In genomic region chr10:133307776-133308430, GRCh38 we compare ENCODE assay signal across 8 cellular contexts. TPM values are rescaled to one million over a fixed set of nuclear protein-coding genes. Genes with fewer than 3 reads are reported as not detected.
DNase-seq lines count a peak whose midpoint lies in the region; ATAC-seq, FAIRE-seq and TF ChIP-seq lines count a peak whose summit lies in the region.

No MANE protein-coding gene starts in this region.

- ATAC-seq in GM18498 (IDR thresholded peaks at IDR 0.05; ENCODE audit: unreplicated experiment) (peak; percentile 34), HG03060 (IDR thresholded peaks at IDR 0.05; ENCODE audit: low read depth, unreplicated experiment) (peak; percentile 31)
- ATAC-seq in stimulated activated effector memory CD8-positive, alpha-beta T cell treated with anti-CD3 and anti-CD28 coated beads, Interleukin-12 subunit alpha, Interleukin-12 subunit beta, amount 100 ng/mL, for 72 hours = peak; percentile 66

- no peaks in the 10 kb centered on the region for H4K20me1 ChIP-seq in endothelial cell of umbilical vein (replicated peaks; ENCODE audit: control insufficient read depth, extremely low read depth, insufficient read depth, low read length)

- peak overlapping the region; percentile 85 for H2AFZ ChIP-seq in endothelial cell of umbilical vein (ENCODE audit: low read depth, low read length)

- peak overlapping the region; percentile 100 for H3K4me3 ChIP-seq in A673 (ENCODE audit: low read depth, low read length, poor library complexity, severe bottlenecking)
- peak overlapping the region; percentile 55 to 78 (median 75) for H3K4me3 ChIP-seq in endothelial cell of umbilical vein (replicated peaks in 1 of 3; ENCODE audit: insufficient read depth in 1 of 3, low read depth in 1 of 3, low read length in 3 of 3)
- peak overlapping the region; percentile 93 to 95 for H3K4me3 ChIP-seq in muscle layer of colon (ENCODE audit: low read depth in 1 of 2, low read length in 2 of 2)

- DNase-seq in A673 (ENCODE audit: low spot score) = peak; percentile 66
- DNase-seq in NCI-H526 (lab: John Stamatoyannopoulos, UW) = peak; percentile 67 to 84
- peak; percentile 92 for DNase-seq in activated CD8-positive, alpha-beta memory T cell treated with anti-CD3 and anti-CD28 coated beads for 24 hours
- peak; percentile 77 for DNase-seq in endothelial cell of umbilical vein (ENCODE audit: low read depth, low spot score)
- peak; percentile 68 to 87 for DNase-seq in stimulated activated effector memory CD8-positive, alpha-beta T cell treated with anti-CD3 and anti-CD28 coated beads, Interleukin-12 subunit alpha, Interleukin-12 subunit beta, amount 100 ng/mL, for 72 hours (ENCODE audit: low spot score in 2 of 2)

- H3K4me1 Mint-ChIP-seq in stimulated activated effector memory CD8-positive, alpha-beta T cell treated with anti-CD3 and anti-CD28 coated beads, Interleukin-12 subunit alpha, Interleukin-12 subunit beta, amount 100 ng/mL, for 72 hours = peaks cover 31% of the 10 kb centered on the region

- H3K36me3 Mint-ChIP-seq in stimulated activated effector memory CD8-positive, alpha-beta T cell treated with anti-CD3 and anti-CD28 coated beads, Interleukin-12 subunit alpha, Interleukin-12 subunit beta, amount 100 ng/mL, for 72 hours = peaks cover 43% of the 10 kb centered on the region

- no peaks in the 10 kb centered on the region for H3K9me3 ChIP-seq in A673 (ENCODE audit: low read depth, low read length, poor library complexity, severe bottlenecking)
- H3K9me3 ChIP-seq in endothelial cell of umbilical vein (replicated peaks; ENCODE audit: control insufficient read depth, insufficient read depth, low read length) = no peaks in the 10 kb centered on the region
- no peaks in the 10 kb centered on the region for H3K9me3 ChIP-seq in muscle layer of colon (ENCODE audit: low read length)

- H3K9me3 Mint-ChIP-seq in stimulated activated effector memory CD8-positive, alpha-beta T cell treated with anti-CD3 and anti-CD28 coated beads, Interleukin-12 subunit alpha, Interleukin-12 subunit beta, amount 100 ng/mL, for 72 hours = no peaks in the 10 kb centered on the region

- peak; percentile 71 for TF ChIP-seq CTCF in A673 (conservative IDR thresholded peaks at IDR 0.05; ENCODE audit: low read depth, low read length)
- peak; percentile 80 to 82 for TF ChIP-seq CTCF in endothelial cell of umbilical vein (IDR thresholded peaks at IDR 0.05; ENCODE audit: extremely low read depth in 1 of 2, insufficient read depth in 1 of 2, low read depth in 1 of 2, low read length in 2 of 2)

- H3K27me3 ChIP-seq in A673 (replicated peaks; ENCODE audit: insufficient read depth, low read depth, low read length, poor library complexity) (no peaks in the 10 kb centered on the region), endothelial cell of umbilical vein (ENCODE audit: control insufficient read depth in 2 of 2, insufficient read depth in 2 of 2, low read length in 2 of 2) (no peaks in the 10 kb centered on the region), muscle layer of colon (ENCODE audit: control insufficient read depth in 1 of 2, insufficient read depth in 2 of 2, low read length in 2 of 2) (no peaks in the 10 kb centered on the region)

- peak overlapping the region; percentile 93 for H3K4me3 Mint-ChIP-seq in stimulated activated effector memory CD8-positive, alpha-beta T cell treated with anti-CD3 and anti-CD28 coated beads, Interleukin-12 subunit alpha, Interleukin-12 subunit beta, amount 100 ng/mL, for 72 hours

- POLR2A ChIA-PET in A673 (lab: Charles Lee; ENCODE audit: low non-redundant PET) (no interaction called here), endothelial cell of umbilical vein (lab: Charles Lee) (no interaction called here)

- H3K9ac ChIP-seq in endothelial cell of umbilical vein (replicated peaks; ENCODE audit: extremely low read depth, insufficient read depth, low read length) (peak overlapping the region; percentile 95), muscle layer of colon (ENCODE audit: low read length) (peak overlapping the region; percentile 88)

- no peak for TF ChIP-seq POLR2A in endothelial cell of umbilical vein (IDR thresholded peaks at IDR 0.05; ENCODE audit: low read depth, low read length)

- H3K36me3 ChIP-seq in A673 (ENCODE audit: insufficient read depth, low read length, poor library complexity, severe bottlenecking) (peaks cover 14% of the 10 kb centered on the region), endothelial cell of umbilical vein (ENCODE audit: control insufficient read depth in 2 of 2, extremely low read depth in 1 of 2, insufficient read depth in 2 of 2, low read length in 2 of 2) (peaks cover 2 to 5% of the 10 kb centered on the region in 2 experiments), muscle layer of colon (ENCODE audit: insufficient read depth, low read length) (peaks cover 29% of the 10 kb centered on the region)

- dilution Hi-C loops in endothelial cell of umbilical vein (cut with MboI; ENCODE audit: extremely low pct_ligation_motif_present, low sequenced_read_pairs) = no loop called here

- peaks cover 3% of the 10 kb centered on the region for H3K4me1 ChIP-seq in A673 (ENCODE audit: insufficient read depth, low read length, poor library complexity, severe bottlenecking)
- H3K4me1 ChIP-seq in endothelial cell of umbilical vein (ENCODE audit: control insufficient read depth, extremely low read depth, insufficient read depth, low read length) = peaks cover 7% of the 10 kb centered on the region
- peaks cover 22% of the 10 kb centered on the region for H3K4me1 ChIP-seq in muscle layer of colon (ENCODE audit: insufficient read depth, low read length)

- peak overlapping the region; percentile 95 for H3K27ac ChIP-seq in A673 (ENCODE audit: low read depth, low read length, poor library complexity, severe bottlenecking)
- peak overlapping the region; percentile 87 for H3K27ac ChIP-seq in endothelial cell of umbilical vein (ENCODE audit: insufficient read depth, low read depth, low read length)
- peak overlapping the region; percentile 99 for H3K27ac ChIP-seq in muscle layer of colon (ENCODE audit: low read depth, low read length)

- CTCF ChIA-PET in A673 (lab: Charles Lee) = interaction anchor here (1.3 kb wide), 1 partner anchor 22 kb away, joined by 4 read pairs; no protein-coding TSS in a partner anchor
- CTCF ChIA-PET in endothelial cell of umbilical vein (lab: Charles Lee) = interaction anchor here (0.7 to 1.3 kb wide), 10 partner anchors 9 to 641 kb away, joined by 3 to 9 read pairs (median 4); no protein-coding TSS in a partner anchor

- no TSS peak for BruUV-seq in A673 (replicated peaks; lab: Mats Ljungman, UMichigan)
- BruUV-seq in endothelial cell of umbilical vein (replicated peaks; lab: Mats Ljungman, UMichigan) = no TSS peak

- intact Hi-C loops in A673 (cut with micrococcal nuclease; ENCODE audit: unreplicated experiment) = no loop called here
- intact Hi-C loops in endothelial cell of umbilical vein (cut with micrococcal nuclease) = loop anchor here (1.0 to 10.0 kb wide), 4 partner anchors 49 to 643 kb away; partner anchors contain the start of genes ECHS1 and MTG1

- peaks cover 39% of the 10 kb centered on the region for H3K79me2 ChIP-seq in endothelial cell of umbilical vein (ENCODE audit: control insufficient read depth, insufficient read depth, low read length)

- H3K27ac Mint-ChIP-seq in stimulated activated effector memory CD8-positive, alpha-beta T cell treated with anti-CD3 and anti-CD28 coated beads, Interleukin-12 subunit alpha, Interleukin-12 subunit beta, amount 100 ng/mL, for 72 hours = peak overlapping the region; percentile 97

- H3K4me2 ChIP-seq in endothelial cell of umbilical vein (ENCODE audit: insufficient read depth, low read length) = peak overlapping the region; percentile 81

- no peaks in the 10 kb centered on the region for H3K9me1 ChIP-seq in endothelial cell of umbilical vein (replicated peaks; ENCODE audit: control insufficient read depth, extremely low read depth, insufficient read depth, low read length)

- peak; percentile 84 for FAIRE-seq in endothelial cell of umbilical vein (lab: Jason Lieb, UNC)

RNA-seq across cellular contexts. Expression of gene TUBGCP2, which starts 0.8 kb away (rescaled TPM):
- 72.7 and 75.1 TPM in 2 replicates for total RNA-seq in A673 (2021)
- total RNA-seq in endothelial cell of umbilical vein = 48.8 and 53.1 TPM in 2 replicates
- polyA plus RNA-seq in endothelial cell of umbilical vein = 37.1 and 45.6 TPM in 2 replicates
- 32.5 and 35.4 TPM in 2 replicates for polyA plus RNA-seq in endothelial cell of umbilical vein (2011; cell fraction: cytosol; rRNA removed)
- polyA plus RNA-seq in endothelial cell of umbilical vein (2011; cell fraction: nucleus; rRNA removed) = 60.6 and 64.5 TPM in 2 replicates
- 40.4 and 47.6 TPM in 2 replicates for polyA plus RNA-seq in endothelial cell of umbilical vein (2012)
- 37.1 and 47.7 TPM in 2 replicates for polyA minus RNA-seq in endothelial cell of umbilical vein
- 35.3 TPM for polyA minus RNA-seq in endothelial cell of umbilical vein (2011; cell fraction: cytosol; rRNA and poly(A)+ RNA removed)
- polyA minus RNA-seq in endothelial cell of umbilical vein (2011; cell fraction: nucleus; rRNA and poly(A)+ RNA removed) = 31.0 and 41.8 TPM in 2 replicates

RNA-seq across cellular contexts. Expression of gene ZNF511, which starts 0.8 kb away (rescaled TPM):
- total RNA-seq in A673 (2021) (51.8 and 61.4 TPM in 2 replicates), endothelial cell of umbilical vein (37.9 and 40.4 TPM in 2 replicates)
- 25.6 and 36.3 TPM in 2 replicates for polyA plus RNA-seq in endothelial cell of umbilical vein
- 26.7 and 27.1 TPM in 2 replicates for polyA plus RNA-seq in endothelial cell of umbilical vein (2011; cell fraction: cytosol; rRNA removed)
- 32.4 and 34.5 TPM in 2 replicates for polyA plus RNA-seq in endothelial cell of umbilical vein (2011; cell fraction: nucleus; rRNA removed)
- 22.4 and 27.5 TPM in 2 replicates for polyA plus RNA-seq in endothelial cell of umbilical vein (2012)
- polyA minus RNA-seq in endothelial cell of umbilical vein = 14.1 and 17.0 TPM in 2 replicates
- 20.7 TPM for polyA minus RNA-seq in endothelial cell of umbilical vein (2011; cell fraction: cytosol; rRNA and poly(A)+ RNA removed)
- polyA minus RNA-seq in endothelial cell of umbilical vein (2011; cell fraction: nucleus; rRNA and poly(A)+ RNA removed) = 6.8 and 7.2 TPM in 2 replicates

RNA-seq across cellular contexts. Expression of gene CALY, which starts 28.8 kb away (rescaled TPM):
- total RNA-seq in A673 (2021) = 0.57 TPM in 1 of 2 replicates, not detected in the other
- total RNA-seq in endothelial cell of umbilical vein = not detected in 2 replicates
- not detected in 2 replicates for polyA plus RNA-seq in endothelial cell of umbilical vein
- polyA plus RNA-seq in endothelial cell of umbilical vein (2011; cell fraction: cytosol; rRNA removed) = not detected in 2 replicates
- 0.08 TPM in 1 of 2 replicates, not detected in the other for polyA plus RNA-seq in endothelial cell of umbilical vein (2011; cell fraction: nucleus; rRNA removed)
- polyA plus RNA-seq in endothelial cell of umbilical vein (2012) = not detected in 2 replicates
- not detected in 2 replicates for polyA minus RNA-seq in endothelial cell of umbilical vein
- polyA minus RNA-seq in endothelial cell of umbilical vein (2011; cell fraction: cytosol; rRNA and poly(A)+ RNA removed) = not detected
- polyA minus RNA-seq in endothelial cell of umbilical vein (2011; cell fraction: nucleus; rRNA and poly(A)+ RNA removed) = not detected in 2 replicates

RNA-seq across cellular contexts. Expression of gene ADAM8, which starts 31.2 kb away (rescaled TPM):
- total RNA-seq in A673 (2021) = 1.0 and 1.2 TPM in 2 replicates
- total RNA-seq in endothelial cell of umbilical vein = 0.55 and 1.5 TPM in 2 replicates
- 0.49 and 0.51 TPM in 2 replicates for polyA plus RNA-seq in endothelial cell of umbilical vein
- polyA plus RNA-seq in endothelial cell of umbilical vein (2011; cell fraction: cytosol; rRNA removed) = 0.08 TPM in 2 replicates
- 2.2 and 2.3 TPM in 2 replicates for polyA plus RNA-seq in endothelial cell of umbilical vein (2011; cell fraction: nucleus; rRNA removed)
- 0.25 and 0.72 TPM in 2 replicates for polyA plus RNA-seq in endothelial cell of umbilical vein (2012)
- polyA minus RNA-seq in endothelial cell of umbilical vein = 0.10 and 0.47 TPM in 2 replicates
- polyA minus RNA-seq in endothelial cell of umbilical vein (2011; cell fraction: cytosol; rRNA and poly(A)+ RNA removed) = 2.8 TPM
- polyA minus RNA-seq in endothelial cell of umbilical vein (2011; cell fraction: nucleus; rRNA and poly(A)+ RNA removed) = 0.82 and 2.5 TPM in 2 replicates

RNA-seq across cellular contexts. Expression of gene PRAP1, which starts 39.3 kb away (rescaled TPM):
- total RNA-seq in A673 (2021) (not detected in 2 replicates), endothelial cell of umbilical vein (not detected in 2 replicates)
- not detected in 2 replicates for polyA plus RNA-seq in endothelial cell of umbilical vein
- not detected in 2 replicates for polyA plus RNA-seq in endothelial cell of umbilical vein (2011; cell fraction: cytosol; rRNA removed)
- not detected in 2 replicates for polyA plus RNA-seq in endothelial cell of umbilical vein (2011; cell fraction: nucleus; rRNA removed)
- polyA plus RNA-seq in endothelial cell of umbilical vein (2012) = not detected in 2 replicates
- not detected in 2 replicates for polyA minus RNA-seq in endothelial cell of umbilical vein
- not detected for polyA minus RNA-seq in endothelial cell of umbilical vein (2011; cell fraction: cytosol; rRNA and poly(A)+ RNA removed)
- polyA minus RNA-seq in endothelial cell of umbilical vein (2011; cell fraction: nucleus; rRNA and poly(A)+ RNA removed) = not detected in 2 replicates

Comparison
In these comparisons a context has a peak if more than half of its experiments do, and no peak if none do; other contexts are left out.
1. Peak in every context shown above with its lines: DNase-seq, ATAC-seq, H3K4me3 ChIP-seq and H3K27ac ChIP-seq.